Comparison of ENCODE assay signal across 6 cellular contexts in the genomic region with DNA sequence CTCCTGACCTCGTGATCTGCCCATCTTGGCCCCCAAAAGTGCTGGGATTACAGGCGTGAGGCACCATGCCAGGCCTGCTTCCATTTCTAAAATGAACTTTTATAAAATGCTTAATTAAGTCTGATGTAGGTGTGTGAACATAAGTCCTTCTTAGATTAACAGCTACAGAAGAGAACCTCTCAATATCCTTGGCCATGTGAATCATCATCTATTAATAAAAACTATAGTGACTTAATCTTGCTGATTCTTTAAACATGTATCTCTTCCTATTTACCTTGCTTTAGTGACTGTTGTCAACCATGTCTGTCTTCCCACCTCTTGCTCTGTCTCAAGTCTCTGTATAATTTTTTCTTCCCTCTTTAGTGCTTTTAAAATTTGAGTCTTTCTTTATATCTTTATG.
"Had no signal": no experiment of that assay in that cellular context is flagged by ENCODE, and none has a peak within 500 bp of the region (broad histone marks: within the 10 kb centered on the region; RNA-seq: fewer than 3 reads in every experiment).

No MANE protein-coding gene starts in this region.

- H3K9me3 Mint-ChIP-seq: H9 had no signal

- ATAC-seq: K562 had no signal

- H3K27ac ChIP-seq: GM23248 had no signal

- H3K27ac Mint-ChIP-seq: H9 had no signal

- H2AFZ ChIP-seq: GM23248 had no signal

- H3K4me3 ChIP-seq: GM23248, K562 had no signal

- DNase-seq: GM23248, H9, HCEC 1CT, IMR-90, KG1 had no signal

- H3K9ac ChIP-seq: GM23248 had no signal

- H3K4me3 Mint-ChIP-seq: H9 had no signal
